In the genomic region with DNA sequence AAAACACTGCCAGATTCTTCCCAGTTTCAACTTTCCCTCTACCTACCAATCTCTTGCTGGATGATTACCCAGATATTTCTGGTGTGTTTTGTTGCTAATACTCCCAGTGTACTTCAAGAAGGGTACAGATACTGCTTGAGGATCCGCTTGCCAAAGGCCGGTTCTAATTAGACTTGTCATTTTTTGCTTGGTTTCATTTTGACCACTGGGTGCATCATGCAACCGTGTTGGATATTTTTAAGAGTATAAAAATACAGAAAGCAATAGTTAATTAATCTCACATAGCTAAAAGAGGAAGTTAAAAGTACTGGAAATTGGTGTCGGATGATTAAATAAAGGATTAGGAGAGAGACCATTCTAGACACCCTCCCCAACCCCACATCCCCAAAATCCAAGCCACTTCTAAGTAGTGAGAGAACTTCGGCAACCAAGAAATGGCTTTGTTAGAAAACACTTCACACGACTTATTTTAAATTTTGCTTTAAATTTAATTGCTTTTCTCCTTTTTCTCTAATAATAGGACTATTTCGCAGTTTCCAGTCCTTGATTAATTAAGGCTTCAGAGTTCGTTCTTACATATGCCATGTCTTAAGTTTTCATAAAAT, we compare ENCODE assay signal across 8 cellular contexts. TPM values are rescaled to one million over a fixed set of nuclear protein-coding genes. Genes with fewer than 3 reads are reported as not detected.
DNase-seq lines count a peak whose midpoint lies in the region; ATAC-seq, FAIRE-seq and TF ChIP-seq lines count a peak whose summit lies in the region.

No MANE protein-coding gene starts in this region.

- peak overlapping the region; percentile 66 for H3K4me3 ChIP-seq in AG09309 (ENCODE audit: control insufficient read depth, low read depth, low read length)

- TF ChIP-seq POLR2A in GM12892 (IDR thresholded peaks at IDR 0.05; ENCODE audit: low read depth, low read length) = no peak

- FAIRE-seq in GM12892 (lab: Jason Lieb, UNC) = peak; percentile 46

- no peak for DNase-seq in AG09309 (ENCODE audit: low read depth)
- peak; percentile 23 for DNase-seq in GM12892 (ENCODE audit: insufficient read length)
- DNase-seq in SK-N-DZ (ENCODE audit: low spot score) = peak; percentile 7
- DNase-seq in fibroblast of gingiva (ENCODE audit: low read depth) = peak; percentile 55
- DNase-seq in retina = peak; percentile 21
- DNase-seq in hippocampal formation (lab: John Stamatoyannopoulos, UW) = no peak
- no peak for DNase-seq in 8988T

- peak; percentile 7 for TF ChIP-seq CTCF in AG09309 (IDR thresholded peaks at IDR 0.05; ENCODE audit: control insufficient read depth, insufficient read depth, low read depth, low read length, missing control alignments)

- no peak for ATAC-seq in HG02981 (IDR thresholded peaks at IDR 0.05; ENCODE audit: unreplicated experiment)

RNA-seq across cellular contexts. Expression of a gene that starts 2.5 kb away (rescaled TPM):
- polyA plus RNA-seq in GM12892 (2012; ENCODE audit: missing spikeins) = 23.4 TPM
- 64.1 and 65.1 TPM in 2 replicates for polyA plus RNA-seq in SK-N-DZ (2014; cell fraction: cytosol; rRNA removed)
- polyA plus RNA-seq in SK-N-DZ (2014; cell fraction: nucleus; rRNA removed) = 36.5 and 43.2 TPM in 2 replicates

RNA-seq across cellular contexts. Expression of a gene that starts 7.5 kb away (rescaled TPM):
- polyA plus RNA-seq in GM12892 (2012; ENCODE audit: missing spikeins) = 82.1 TPM
- polyA plus RNA-seq in SK-N-DZ (2014; cell fraction: cytosol; rRNA removed) = 59.5 and 84.5 TPM in 2 replicates
- 38.0 and 39.2 TPM in 2 replicates for polyA plus RNA-seq in SK-N-DZ (2014; cell fraction: nucleus; rRNA removed)

Comparison
In these comparisons a context has a peak if more than half of its experiments do, and no peak if none do; other contexts are left out.
1. DNase-seq: peak in GM12892 (single experiment), SK-N-DZ (single experiment), fibroblast of gingiva (single experiment) and retina (single experiment); none in AG09309 (single experiment), hippocampal formation (0 of 2) and 8988T (single experiment).